ENCODE assay signal across 8 cellular contexts in genomic region chr3:177777699-177778098, GRCh38.
DNase-seq lines count a peak whose midpoint lies in the region; ATAC-seq and TF ChIP-seq lines count a peak whose summit lies in the region.

No MANE protein-coding gene starts in this region.

- no peak overlapping the region for H3K23ac ChIP-seq in mesendoderm (ENCODE audit: low read length)

- no peak overlapping the region for H3K4me2 ChIP-seq in mesendoderm (ENCODE audit: low read length)

- no peak overlapping the region for H4K5ac ChIP-seq in mesendoderm (ENCODE audit: low read length)

- WGBS in mesendoderm (ENCODE audit: extremely low coverage, insufficient coverage, low lambda C conversion rate): no CpG with 5 or more reads among the region's 1 CpG

- H3K27me3 ChIP-seq in mesendoderm (ENCODE audit: insufficient read depth, low read length, poor library complexity): no peaks in the 10 kb centered on the region

- DNase-seq in AG10803 (ENCODE audit: low read depth) (peak; percentile 26), NCI-H1694 treated with DMSO at 0.1 percent for 48 hours (lab: John Stamatoyannopoulos, UW) (peak; percentile 34), UCSD-AML1 (lab: John Stamatoyannopoulos, UW; ENCODE audit: unreplicated experiment) (peak; percentile 40), dermis microvascular lymphatic vessel endothelial cell (ENCODE audit: low read depth in 2 of 2) (peak; percentile 17 to 37), mesendoderm (peak; percentile 77), substantia nigra (lab: John Stamatoyannopoulos, UW) (peak in 30 of 49 donors; percentile 9 to 62 (median 32))

- no peaks in the 10 kb centered on the region for H3K79me1 ChIP-seq in mesendoderm (ENCODE audit: low read length)

- peak; percentile 53 for TF ChIP-seq CTCF in AG10803 (conservative IDR thresholded peaks at IDR 0.05; ENCODE audit: low read length)

- H3K27ac ChIP-seq in mesendoderm (ENCODE audit: low read depth, low read length) (no peak overlapping the region), substantia nigra (ENCODE audit: low read depth, low read length, poor library complexity, severe bottlenecking) (no peak overlapping the region)

- no peak overlapping the region for H3K4me3 ChIP-seq in AG10803 (ENCODE audit: low read length)
- H3K4me3 ChIP-seq in mesendoderm (ENCODE audit: low read length): no peak overlapping the region

- no peak overlapping the region for H2BK120ac ChIP-seq in mesendoderm (ENCODE audit: low read depth, low read length)

- H3K56ac ChIP-seq in mesendoderm (ENCODE audit: low read length): no peak overlapping the region

- no peaks in the 10 kb centered on the region for H3K79me2 ChIP-seq in mesendoderm (ENCODE audit: control insufficient read depth, insufficient read depth, low read length)

- no peaks in the 10 kb centered on the region for H3K36me3 ChIP-seq in mesendoderm (ENCODE audit: control insufficient read depth, insufficient read depth, low read length)

- H2AK5ac ChIP-seq in mesendoderm (ENCODE audit: low read length): no peak overlapping the region

- no peak overlapping the region for H3K18ac ChIP-seq in mesendoderm (ENCODE audit: low read length)

- no peak overlapping the region for H2BK15ac ChIP-seq in mesendoderm (replicated peaks; ENCODE audit: low read depth)

- no peaks in the 10 kb centered on the region for H3K4me1 ChIP-seq in mesendoderm (ENCODE audit: control insufficient read depth, low read depth, low read length)

- ATAC-seq in GM18861 (IDR thresholded peaks at IDR 0.05; ENCODE audit: unreplicated experiment) (peak; percentile 87), HG02973 (IDR thresholded peaks at IDR 0.05; ENCODE audit: unreplicated experiment) (peak; percentile 86)

- H3K9ac ChIP-seq in mesendoderm (ENCODE audit: low read length): no peak overlapping the region

- H4K8ac ChIP-seq in mesendoderm (ENCODE audit: low read depth, low read length): no peak overlapping the region

- no peak overlapping the region for H2BK5ac ChIP-seq in mesendoderm (ENCODE audit: low read length)

- H3K4ac ChIP-seq in mesendoderm (ENCODE audit: low read depth, low read length): no peak overlapping the region

Comparison
In these comparisons a context has a peak if more than half of its experiments do, and no peak if none do; other contexts are left out.
1. DNase-seq: peak in every context shown above with its lines; median percentile 77 in mesendoderm; 40 in UCSD-AML1; 34 in NCI-H1694 treated with DMSO at 0.1 percent for 48 hours; 32 in substantia nigra; 27 in dermis microvascular lymphatic vessel endothelial cell; 26 in AG10803.